Comparison of ENCODE assay signal across 1 cellular context in the genomic region with DNA sequence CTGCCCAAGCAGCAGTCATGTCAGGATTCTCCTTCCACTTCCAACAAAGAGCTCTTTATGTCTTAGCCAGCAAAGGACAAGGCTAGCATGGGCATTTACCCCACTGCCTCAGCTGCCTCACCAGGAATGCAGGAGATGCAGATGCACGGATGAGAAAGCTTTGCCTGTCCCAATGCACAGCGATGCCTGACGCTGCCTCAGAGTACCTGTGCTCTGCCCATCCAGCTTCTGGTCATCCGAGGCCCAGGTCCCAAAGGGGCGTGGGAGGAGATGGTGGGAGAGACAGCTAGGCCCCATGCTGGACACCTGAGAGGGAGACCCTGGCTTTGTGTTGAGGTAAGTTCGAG.
TF ChIP-seq lines count a peak whose summit lies in the region.

No MANE protein-coding gene starts in this region.

TF ChIP-seq in GM23338, 12 proteins besides CTCF, POLR2A, EP300 and RAD21:
- TF ChIP-seq ZNF462 (CRISPR knock-in tag; IDR thresholded peaks at IDR 0.05): no peak
